In genomic region chr2:27860111-27860510, GRCh38 we compare ENCODE assay signal across 15 cellular contexts. TPM values are rescaled to one million over a fixed set of nuclear protein-coding genes. Genes with fewer than 3 reads are reported as not detected.
DNase-seq lines count a peak whose midpoint lies in the region; ATAC-seq and TF ChIP-seq lines count a peak whose summit lies in the region.
"Had no signal": no experiment of that assay in that cellular context is flagged by ENCODE, and none has a peak within 500 bp of the region (broad histone marks: within the 10 kb centered on the region; RNA-seq: fewer than 3 reads in every experiment).

No MANE protein-coding gene starts in this region.

- TF ChIP-seq CTCF in RWPE1 (conservative IDR thresholded peaks at IDR 0.05; ENCODE audit: low read depth), result no peak

- POLR2A ChIA-PET in RWPE1 (lab: Yijun Ruan, JAX; ENCODE audit: low non-redundant PET), result no interaction called here

- peaks cover 44% of the 10 kb centered on the region for H3K4me1 ChIP-seq in ACC112 (ENCODE audit: control insufficient read depth, insufficient read depth, low read length, unreplicated experiment)
- no peaks in the 10 kb centered on the region for H3K4me1 ChIP-seq in right cardiac atrium (ENCODE audit: control insufficient read depth, insufficient read depth, low read length)

- no peaks in the 10 kb centered on the region for H3K9me3 ChIP-seq in right cardiac atrium (ENCODE audit: control insufficient read depth, low read length)
- H3K9me3 ChIP-seq: esophagus muscularis mucosa had no signal

- intact Hi-C loops in posterior vena cava (cut with DNase I), result no loop called here
- intact Hi-C loops in right cardiac atrium (cut with DNase I), result no loop called here

- H3K79me2 ChIP-seq in ACC112 (ENCODE audit: control insufficient read depth, insufficient read depth, low read length, unreplicated experiment), result no peaks in the 10 kb centered on the region

- no peaks in the 10 kb centered on the region for H3K36me3 ChIP-seq in ACC112 (ENCODE audit: insufficient read depth, low read length)
- H3K36me3 ChIP-seq: esophagus muscularis mucosa, left lung, neural progenitor cell had no signal

- DNase-seq in EL (peak; percentile 74), RWPE1 (ENCODE audit: low spot score) (peak; percentile 50), fibroblast of peridontal ligament (ENCODE audit: extremely low read depth) (peak; percentile 92), posterior vena cava (ENCODE audit: low spot score) (no peak), right cardiac atrium (no peak)
- DNase-seq: activated CD8-positive, alpha-beta memory T cell treated with anti-CD3 and anti-CD28 coated beads, Interleukin-2, amount 50 U/mL, for 4 hours; Calu3; left lung; NCI-H2029 treated with DMSO at 0.1 percent for 48 hours had no signal

- peak overlapping the region; percentile 64 for H3K27ac ChIP-seq in ACC112 (ENCODE audit: low read depth, low read length)
- no peak overlapping the region for H3K27ac ChIP-seq in RWPE1
- H3K27ac ChIP-seq in right cardiac atrium (ENCODE audit: low read length), result no peak overlapping the region
- H3K27ac ChIP-seq: esophagus muscularis mucosa, left lung, neural progenitor cell had no signal

- ATAC-seq in GM18870 (IDR thresholded peaks at IDR 0.05; ENCODE audit: unreplicated experiment) (no peak), right cardiac atrium (no peak), GM21576 (IDR thresholded peaks at IDR 0.05; ENCODE audit: unreplicated experiment) (no peak)
- ATAC-seq: K562, left lung had no signal

- H3K4me3 ChIP-seq in ACC112 (ENCODE audit: low read depth, low read length) (no peak overlapping the region), right cardiac atrium (ENCODE audit: low read length) (no peak overlapping the region)
- H3K4me3 ChIP-seq: esophagus muscularis mucosa, K562, left lung, neural progenitor cell had no signal

- H3K27me3 ChIP-seq in ACC112 (ENCODE audit: insufficient read depth, low read length), result no peaks in the 10 kb centered on the region
- no peaks in the 10 kb centered on the region for H3K27me3 ChIP-seq in right cardiac atrium (ENCODE audit: control insufficient read depth, insufficient read depth)
- H3K27me3 ChIP-seq: esophagus muscularis mucosa, left lung, neural progenitor cell had no signal

- CTCF ChIA-PET in RWPE1 (lab: Yijun Ruan, JAX), result no interaction called here

- H2AFZ ChIP-seq in ACC112 (ENCODE audit: low read length, unreplicated experiment), result no peak overlapping the region
- H2AFZ ChIP-seq: neural progenitor cell had no signal

RNA-seq across cellular contexts. Expression of gene RBKS, which starts 30.1 kb away (rescaled TPM):
- total RNA-seq in posterior vena cava (1 to 10 TPM; 1.5 TPM), right cardiac atrium (1 to 10 TPM; 1.4 to 3.9 (median 2.6) TPM)
- 3.4 TPM for polyA plus RNA-seq in right cardiac atrium

RNA-seq across cellular contexts. Expression of gene BABAM2, which starts 30.4 kb away (rescaled TPM):
- total RNA-seq in posterior vena cava (10 to 100 TPM; 39.1 to 43.1 TPM), right cardiac atrium (10 to 100 TPM; 63.8 to 65.2 (median 64.2) TPM)
- polyA plus RNA-seq in right cardiac atrium, result 45.2 TPM

Comparison
In these comparisons a context has a peak if more than half of its experiments do, and no peak if none do; other contexts are left out.
1. DNase-seq: peak in EL (single experiment), RWPE1 (single experiment) and fibroblast of peridontal ligament (single experiment); none in posterior vena cava (single experiment) and right cardiac atrium (0 of 3).